22 cellular contexts compared by ENCODE assay signal in genomic region chr4:160887668-160888067, GRCh38.
"Had no signal": no experiment of that assay in that cellular context is flagged by ENCODE, and none has a peak within 500 bp of the region (broad histone marks: within the 10 kb centered on the region; RNA-seq: fewer than 3 reads in every experiment).

No MANE protein-coding gene starts in this region.

- H3K27me3 ChIP-seq: esophagus squamous epithelium, gastrocnemius medialis, heart right ventricle, left lung had no signal

- H3K27ac ChIP-seq: epithelial cell of prostate, esophagus squamous epithelium, gastrocnemius medialis, heart right ventricle, left lung, lower lobe of right lung had no signal

- H3K36me3 ChIP-seq: esophagus squamous epithelium, gastrocnemius medialis, heart right ventricle, left lung, lower lobe of right lung had no signal

- H3K9me3 ChIP-seq: gastrocnemius medialis had no signal

- DNase-seq: cortex of kidney; effector CD8-positive, alpha-beta T cell; effector memory CD8-positive, alpha-beta T cell; endodermal cell; erythroblast; esophagus squamous epithelium; foreskin fibroblast; foreskin melanocyte; gastrocnemius medialis; glutamatergic neuron; head of caudate nucleus; heart right ventricle; hippocampal formation; left cardiac atrium; left lung; left ventricle myocardium superior; lower lobe of right lung; mesenchymal stem cell; mucosa of descending colon; naive B cell had no signal

- H3K4me1 ChIP-seq: esophagus squamous epithelium, gastrocnemius medialis, heart right ventricle, left lung, lower lobe of right lung had no signal

- ATAC-seq: effector memory CD8-positive, alpha-beta T cell; esophagus mucosa; gastrocnemius medialis; heart right ventricle; left cardiac atrium; left lung; left ventricle myocardium superior; lower lobe of right lung; mucosa of descending colon had no signal

- H3K4me3 ChIP-seq: esophagus squamous epithelium, gastrocnemius medialis, heart right ventricle, left lung, lower lobe of right lung, mucosa of descending colon had no signal
